ENCODE assay signal across 15 cellular contexts in the genomic region with DNA sequence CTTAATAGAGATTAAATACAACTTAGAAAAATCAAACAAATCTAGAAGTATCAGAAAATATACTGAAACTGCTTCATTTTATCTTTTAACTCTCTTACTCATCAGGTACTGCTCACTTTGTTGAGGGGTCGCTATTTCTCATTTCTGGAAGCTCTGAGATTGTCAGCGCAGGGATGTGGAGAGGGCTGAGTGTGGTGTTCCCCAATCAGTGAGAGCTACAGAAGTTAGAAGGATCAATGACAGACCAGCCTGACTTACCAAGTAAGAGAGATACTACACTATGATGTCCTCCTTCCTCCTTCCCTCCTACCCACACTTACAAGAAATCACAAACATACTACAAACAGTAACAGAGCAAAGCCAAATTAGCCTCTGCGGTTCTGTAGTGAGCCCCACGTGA. TPM values are rescaled to one million over a fixed set of nuclear protein-coding genes. Genes with fewer than 3 reads are reported as not detected.
A peak's percentile ranks its signal among the peaks of the same experiment; 100 is the strongest.
DNase-seq lines count a peak whose midpoint lies in the region; ATAC-seq and TF ChIP-seq lines count a peak whose summit lies in the region.
"Had no signal": no experiment of that assay in that cellular context is flagged by ENCODE, and none has a peak within 500 bp of the region (broad histone marks: within the 10 kb centered on the region; RNA-seq: fewer than 3 reads in every experiment).

No MANE protein-coding gene starts in this region.

- no peak for DNase-seq in activated naive CD8-positive, alpha-beta T cell treated with anti-CD3 and anti-CD28 coated beads, Interleukin-2, amount 50 U/mL, for 24 hours
- no peak for DNase-seq in activated naive CD8-positive, alpha-beta T cell treated with anti-CD3 and anti-CD28 coated beads for 36 hours
- DNase-seq in nephron progenitor cell (no peak), left lung (no peak)
- DNase-seq in stimulated activated effector memory CD8-positive, alpha-beta T cell treated with anti-CD3 and anti-CD28 coated beads, Interleukin-12 subunit alpha, Interleukin-12 subunit beta, amount 100 ng/mL, for 72 hours (ENCODE audit: low spot score in 2 of 2): no peak
- DNase-seq in T-helper 2 cell treated with Interferon-gamma antibody and Interleukin-4, amounts not matched to agents 5 μg/mL and 100 μg/mL, for 36 hours (ENCODE audit: low spot score): no peak
- DNase-seq: C1 segment of cervical spinal cord; Calu3; CD4-positive, alpha-beta memory T cell; COR-L47; DMS53; DMS79 treated with DMSO at 0.1 percent for 48 hours; GF-D8; H7; HCEC 1CT had no signal

- H3K4me1 Mint-ChIP-seq in activated naive CD8-positive, alpha-beta T cell treated with anti-CD3 and anti-CD28 coated beads, Interleukin-2, amount 50 U/mL, for 24 hours: peaks cover 4% of the 10 kb centered on the region
- H3K4me1 Mint-ChIP-seq in activated naive CD8-positive, alpha-beta T cell treated with anti-CD3 and anti-CD28 coated beads for 36 hours: peaks cover 11% of the 10 kb centered on the region
- H3K4me1 Mint-ChIP-seq in nephron progenitor cell: peaks cover 15% of the 10 kb centered on the region
- no peaks in the 10 kb centered on the region for H3K4me1 Mint-ChIP-seq in stimulated activated effector memory CD8-positive, alpha-beta T cell treated with anti-CD3 and anti-CD28 coated beads, Interleukin-12 subunit alpha, Interleukin-12 subunit beta, amount 100 ng/mL, for 72 hours
- H3K4me1 Mint-ChIP-seq in T-helper 2 cell treated with Interferon-gamma antibody and Interleukin-4, amounts not matched to agents 5 μg/mL and 100 μg/mL, for 36 hours (ENCODE audit: low read depth): peaks cover 17% of the 10 kb centered on the region

- H3K9me3 Mint-ChIP-seq in activated naive CD8-positive, alpha-beta T cell treated with anti-CD3 and anti-CD28 coated beads, Interleukin-2, amount 50 U/mL, for 24 hours: no peaks in the 10 kb centered on the region
- H3K9me3 Mint-ChIP-seq in activated naive CD8-positive, alpha-beta T cell treated with anti-CD3 and anti-CD28 coated beads for 36 hours: peaks cover under 1% of the 10 kb centered on the region
- peaks cover 13% of the 10 kb centered on the region for H3K9me3 Mint-ChIP-seq in nephron progenitor cell
- H3K9me3 Mint-ChIP-seq in stimulated activated effector memory CD8-positive, alpha-beta T cell treated with anti-CD3 and anti-CD28 coated beads, Interleukin-12 subunit alpha, Interleukin-12 subunit beta, amount 100 ng/mL, for 72 hours: no peaks in the 10 kb centered on the region
- H3K9me3 Mint-ChIP-seq in T-helper 2 cell treated with Interferon-gamma antibody and Interleukin-4, amounts not matched to agents 5 μg/mL and 100 μg/mL, for 36 hours: peaks cover 9% of the 10 kb centered on the region

- no peaks in the 10 kb centered on the region for H3K9me3 ChIP-seq in left lung

- H3K4me1 ChIP-seq in left lung: peaks cover 0 to 5% of the 10 kb centered on the region in 2 donors

- H3K27ac Mint-ChIP-seq in activated naive CD8-positive, alpha-beta T cell treated with anti-CD3 and anti-CD28 coated beads, Interleukin-2, amount 50 U/mL, for 24 hours: peak overlapping the region; percentile 41
- no peak overlapping the region for H3K27ac Mint-ChIP-seq in activated naive CD8-positive, alpha-beta T cell treated with anti-CD3 and anti-CD28 coated beads for 36 hours
- H3K27ac Mint-ChIP-seq in nephron progenitor cell: peak overlapping the region; percentile 14
- peak overlapping the region; percentile 13 for H3K27ac Mint-ChIP-seq in stimulated activated effector memory CD8-positive, alpha-beta T cell treated with anti-CD3 and anti-CD28 coated beads, Interleukin-12 subunit alpha, Interleukin-12 subunit beta, amount 100 ng/mL, for 72 hours
- no peak overlapping the region for H3K27ac Mint-ChIP-seq in T-helper 2 cell treated with Interferon-gamma antibody and Interleukin-4, amounts not matched to agents 5 μg/mL and 100 μg/mL, for 36 hours

- intact Hi-C loops in left lung (cut with DNase I): no loop called here

- no peak overlapping the region for H3K4me3 ChIP-seq in left lung

- peaks cover 0 to 79% of the 10 kb centered on the region in 2 donors for H3K36me3 ChIP-seq in left lung

- no peak overlapping the region for H3K4me3 Mint-ChIP-seq in activated naive CD8-positive, alpha-beta T cell treated with anti-CD3 and anti-CD28 coated beads, Interleukin-2, amount 50 U/mL, for 24 hours
- H3K4me3 Mint-ChIP-seq in activated naive CD8-positive, alpha-beta T cell treated with anti-CD3 and anti-CD28 coated beads for 36 hours: no peak overlapping the region
- no peak overlapping the region for H3K4me3 Mint-ChIP-seq in nephron progenitor cell
- H3K4me3 Mint-ChIP-seq in stimulated activated effector memory CD8-positive, alpha-beta T cell treated with anti-CD3 and anti-CD28 coated beads, Interleukin-12 subunit alpha, Interleukin-12 subunit beta, amount 100 ng/mL, for 72 hours: no peak overlapping the region
- H3K4me3 Mint-ChIP-seq in T-helper 2 cell treated with Interferon-gamma antibody and Interleukin-4, amounts not matched to agents 5 μg/mL and 100 μg/mL, for 36 hours: no peak overlapping the region
- H3K4me3 Mint-ChIP-seq: CD4-positive, alpha-beta memory T cell had no signal

- H3K27me3 Mint-ChIP-seq in activated naive CD8-positive, alpha-beta T cell treated with anti-CD3 and anti-CD28 coated beads, Interleukin-2, amount 50 U/mL, for 24 hours: no peaks in the 10 kb centered on the region
- H3K27me3 Mint-ChIP-seq in activated naive CD8-positive, alpha-beta T cell treated with anti-CD3 and anti-CD28 coated beads for 36 hours: no peaks in the 10 kb centered on the region
- H3K27me3 Mint-ChIP-seq in nephron progenitor cell (ENCODE audit: low read depth, poor library complexity): no peaks in the 10 kb centered on the region
- H3K27me3 Mint-ChIP-seq in T-helper 2 cell treated with Interferon-gamma antibody and Interleukin-4, amounts not matched to agents 5 μg/mL and 100 μg/mL, for 36 hours (ENCODE audit: low read depth): no peaks in the 10 kb centered on the region
- H3K27me3 Mint-ChIP-seq: CD4-positive, alpha-beta memory T cell had no signal

- H3K27ac ChIP-seq in left lung: no peak overlapping the region

- TF ChIP-seq CTCF in nephron progenitor cell (IDR thresholded peaks at IDR 0.05) (no peak), left lung (IDR thresholded peaks at IDR 0.05) (no peak)

- no peaks in the 10 kb centered on the region for H3K27me3 ChIP-seq in left lung

- ATAC-seq in activated naive CD8-positive, alpha-beta T cell treated with anti-CD3 and anti-CD28 coated beads, Interleukin-2, amount 50 U/mL, for 24 hours: no peak
- ATAC-seq in stimulated activated effector memory CD8-positive, alpha-beta T cell treated with anti-CD3 and anti-CD28 coated beads, Interleukin-12 subunit alpha, Interleukin-12 subunit beta, amount 100 ng/mL, for 72 hours: no peak
- ATAC-seq in left lung: no peak

- H3K36me3 Mint-ChIP-seq in activated naive CD8-positive, alpha-beta T cell treated with anti-CD3 and anti-CD28 coated beads, Interleukin-2, amount 50 U/mL, for 24 hours (ENCODE audit: low read depth): peaks cover 71% of the 10 kb centered on the region
- H3K36me3 Mint-ChIP-seq in activated naive CD8-positive, alpha-beta T cell treated with anti-CD3 and anti-CD28 coated beads for 36 hours: peaks cover 64% of the 10 kb centered on the region
- peaks cover 91% of the 10 kb centered on the region for H3K36me3 Mint-ChIP-seq in nephron progenitor cell (ENCODE audit: low read depth)
- peaks cover 89% of the 10 kb centered on the region for H3K36me3 Mint-ChIP-seq in stimulated activated effector memory CD8-positive, alpha-beta T cell treated with anti-CD3 and anti-CD28 coated beads, Interleukin-12 subunit alpha, Interleukin-12 subunit beta, amount 100 ng/mL, for 72 hours
- peaks cover 59% of the 10 kb centered on the region for H3K36me3 Mint-ChIP-seq in T-helper 2 cell treated with Interferon-gamma antibody and Interleukin-4, amounts not matched to agents 5 μg/mL and 100 μg/mL, for 36 hours (ENCODE audit: low read depth)

RNA-seq across cellular contexts. Expression of a gene that starts 8.1 kb away (rescaled TPM):
- 10 to 100 TPM; 33.8 to 38.4 TPM for total RNA-seq in activated naive CD8-positive, alpha-beta T cell treated with anti-CD3 and anti-CD28 coated beads for 36 hours
- total RNA-seq in left lung: 10 to 100 TPM; 10.4 to 14.3 TPM

RNA-seq across cellular contexts. Expression of a gene that starts 56.0 kb away (rescaled TPM):
- total RNA-seq in activated naive CD8-positive, alpha-beta T cell treated with anti-CD3 and anti-CD28 coated beads for 36 hours: 10 to 100 TPM; 77.6 to 81.2 TPM
- total RNA-seq in left lung: 10 to 100 TPM; 45.9 to 48.3 TPM

Comparison
In these comparisons a context has a peak if more than half of its experiments do, and no peak if none do; other contexts are left out.
1. H3K27ac Mint-ChIP-seq: peak in activated naive CD8-positive, alpha-beta T cell treated with anti-CD3 and anti-CD28 coated beads, Interleukin-2, amount 50 U/mL, for 24 hours (single experiment), nephron progenitor cell (single experiment) and stimulated activated effector memory CD8-positive, alpha-beta T cell treated with anti-CD3 and anti-CD28 coated beads, Interleukin-12 subunit alpha, Interleukin-12 subunit beta, amount 100 ng/mL, for 72 hours (single experiment); none in activated naive CD8-positive, alpha-beta T cell treated with anti-CD3 and anti-CD28 coated beads for 36 hours (single experiment) and T-helper 2 cell treated with Interferon-gamma antibody and Interleukin-4, amounts not matched to agents 5 μg/mL and 100 μg/mL, for 36 hours (single experiment).